In genomic region chr5:139141410-139141809, GRCh38 we compare ENCODE assay signal across 12 cellular contexts. TPM values are rescaled to one million over a fixed set of nuclear protein-coding genes. Genes with fewer than 3 reads are reported as not detected.
DNase-seq lines count a peak whose midpoint lies in the region; ATAC-seq and TF ChIP-seq lines count a peak whose summit lies in the region.
"Had no signal": no experiment of that assay in that cellular context is flagged by ENCODE, and none has a peak within 500 bp of the region (broad histone marks: within the 10 kb centered on the region; RNA-seq: fewer than 3 reads in every experiment).

No MANE protein-coding gene starts in this region.

- ATAC-seq in GM19035 (IDR thresholded peaks at IDR 0.05; ENCODE audit: unreplicated experiment), result no peak
- ATAC-seq in HG03342 (IDR thresholded peaks at IDR 0.05; ENCODE audit: unreplicated experiment), result no peak
- ATAC-seq: GM23338 had no signal

- no peaks in the 10 kb centered on the region for H3K9me3 ChIP-seq in esophagus squamous epithelium
- H3K9me3 ChIP-seq in prostate gland, result no peaks in the 10 kb centered on the region

- no peak for TF ChIP-seq CTCF in C4-2B (conservative IDR thresholded peaks at IDR 0.05)
- TF ChIP-seq CTCF in esophagus squamous epithelium (IDR thresholded peaks at IDR 0.05), result no peak
- no peak for TF ChIP-seq CTCF in prostate gland (IDR thresholded peaks at IDR 0.05)

- H3K4me3 ChIP-seq in esophagus squamous epithelium, result no peak overlapping the region
- H3K4me3 ChIP-seq in prostate gland, result no peak overlapping the region
- H3K4me3 ChIP-seq: cardiac muscle cell, GM23338 had no signal

- peaks cover 10 to 45% (median 35%) of the 10 kb centered on the region in 3 donors for H3K4me1 ChIP-seq in esophagus squamous epithelium
- peaks cover 13% of the 10 kb centered on the region for H3K4me1 ChIP-seq in prostate gland (replicated peaks)

- peak overlapping the region; percentile 57 for H3K27ac ChIP-seq in C4-2B
- H3K27ac ChIP-seq in esophagus squamous epithelium, result peak overlapping the region in 3 of 4 donors; percentile 23 to 56 (median 54)
- peak overlapping the region; percentile 24 to 38 for H3K27ac ChIP-seq in prostate gland
- H3K27ac ChIP-seq: cardiac muscle cell had no signal

- no peaks in the 10 kb centered on the region for H3K27me3 ChIP-seq in esophagus squamous epithelium
- no peaks in the 10 kb centered on the region for H3K27me3 ChIP-seq in prostate gland (replicated peaks; ENCODE audit: insufficient read depth)
- H3K27me3 ChIP-seq: cardiac muscle cell had no signal

- WGBS in esophagus squamous epithelium, 2 donors, result 87 to 89% methylated on average over 1 of the region's 1 CpG
- 80% methylated on average over 1 of the region's 1 CpG for WGBS in prostate gland

- DNase-seq in OCI-M1 (lab: John Stamatoyannopoulos, UW) (peak; percentile 85), esophagus squamous epithelium (lab: John Stamatoyannopoulos, UW) (no peak), prostate gland (ENCODE audit: low spot score) (no peak), ACHN (no peak), nucleus accumbens (lab: John Stamatoyannopoulos, UW) (no peak)
- DNase-seq: NCI-H1694 treated with DMSO at 0.1 percent for 48 hours, NCI-H748 treated with DMSO at 0.1 percent for 48 hours had no signal

- in situ Hi-C loops in ACHN (cut with HindIII; ENCODE audit: low pct_ligation_motif_present, low pct_unique_long_range_greater_than_20kb, low sequenced_read_pairs), result no loop called here

- TF ChIP-seq POLR2A in esophagus squamous epithelium (IDR thresholded peaks at IDR 0.05) (no peak), prostate gland (IDR thresholded peaks at IDR 0.05) (no peak)

- intact Hi-C loops in esophagus squamous epithelium (cut with DNase I), result no loop called here
- intact Hi-C loops in prostate gland (cut with DNase I), result no loop called here

- H3K36me3 ChIP-seq in esophagus squamous epithelium (no peaks in the 10 kb centered on the region), prostate gland (no peaks in the 10 kb centered on the region)
- H3K36me3 ChIP-seq: cardiac muscle cell had no signal

RNA-seq across cellular contexts. Expression of gene SIL1, which starts 56.8 kb away (rescaled TPM):
- total RNA-seq in esophagus squamous epithelium, result 10 to 100 TPM; 18.0 to 34.6 (median 18.3) TPM
- total RNA-seq in prostate gland, result 10 to 100 TPM; 69.9 to 75.6 TPM
